Comparison of ENCODE assay signal across 14 cellular contexts in genomic region chr2:43165378-43166025, GRCh38.
DNase-seq lines count a peak whose midpoint lies in the region; ATAC-seq and TF ChIP-seq lines count a peak whose summit lies in the region.
"Had no signal": no experiment of that assay in that cellular context is flagged by ENCODE, and none has a peak within 500 bp of the region (broad histone marks: within the 10 kb centered on the region; RNA-seq: fewer than 3 reads in every experiment).

No MANE protein-coding gene starts in this region.

- no peaks in the 10 kb centered on the region for H3K36me3 Mint-ChIP-seq in CD4-positive, alpha-beta T cell (ENCODE audit: low read depth)
- no peaks in the 10 kb centered on the region for H3K36me3 Mint-ChIP-seq in nephron (ENCODE audit: low read depth)

- no peak for TF ChIP-seq CTCF in CD4-positive, alpha-beta T cell (IDR thresholded peaks at IDR 0.05)
- TF ChIP-seq CTCF in HFF-Myc (IDR thresholded peaks at IDR 0.05; ENCODE audit: low read depth, low read length, missing control alignments): peak; percentile 29
- peak; percentile 4 for TF ChIP-seq CTCF in cardiac fibroblast (IDR thresholded peaks at IDR 0.05; ENCODE audit: low read depth, low read length)
- no peak for TF ChIP-seq CTCF in nephron (IDR thresholded peaks at IDR 0.05; ENCODE audit: unreplicated experiment in 3 of 3)

- POLR2A ChIA-PET in CD4-positive, alpha-beta T cell (lab: Charles Lee): interaction anchor here (1.2 to 16.1 kb wide), 4 partner anchors 29 to 56 kb away, joined by 4 to 790 read pairs (median 38); partner anchors contain the start of gene ZFP36L2

- H3K27me3 ChIP-seq in CD4-positive, alpha-beta T cell (ENCODE audit: control insufficient read depth, insufficient read depth, low read length): no peaks in the 10 kb centered on the region
- H3K27me3 ChIP-seq: esophagus squamous epithelium had no signal

- DNase-seq in CD4-positive, alpha-beta T cell: no peak
- DNase-seq in HFF-Myc (ENCODE audit: extremely low read depth, low read depth) (no peak), cardiac fibroblast (ENCODE audit: low read depth in 2 of 2) (no peak), NCI-H2081 treated with DMSO at 0.1 percent for 48 hours (lab: John Stamatoyannopoulos, UW) (no peak), medulla oblongata (ENCODE audit: extremely low spot score) (no peak)
- no peak for DNase-seq in effector CD8-positive, alpha-beta T cell (lab: John Stamatoyannopoulos, UW)
- DNase-seq: activated effector memory CD4-positive, alpha-beta T cell treated with Interleukin-2 at 50 U/mL for 16 hours; esophagus squamous epithelium; NCI-H2107; retina; stimulated activated naive CD8-positive, alpha-beta T cell treated with anti-CD3 and anti-CD28 coated beads, Interleukin-15, amount 100 ng/mL, for 72 hours had no signal

- H3K9me3 ChIP-seq in CD4-positive, alpha-beta T cell (ENCODE audit: control insufficient read depth, low read length): no peaks in the 10 kb centered on the region
- H3K9me3 ChIP-seq: esophagus squamous epithelium had no signal

- CTCF ChIA-PET in CD4-positive, alpha-beta T cell (lab: Charles Lee): interaction anchor here (0.6 kb wide), 1 partner anchor 738 kb away, joined by 3 read pairs; no protein-coding TSS in a partner anchor

- H3K4me3 ChIP-seq in HFF-Myc (replicated peaks; ENCODE audit: low read depth, low read length): no peak overlapping the region
- no peak overlapping the region for H3K4me3 ChIP-seq in cardiac fibroblast (replicated peaks in 1 of 2; ENCODE audit: low read depth in 2 of 2, low read length in 2 of 2)
- H3K4me3 ChIP-seq: esophagus squamous epithelium had no signal

- peak overlapping the region; percentile 51 for H3K27ac Mint-ChIP-seq in CD4-positive, alpha-beta T cell
- H3K27ac Mint-ChIP-seq in nephron: peak overlapping the region; percentile 11 to 20 (median 16)
- H3K27ac Mint-ChIP-seq: stimulated activated naive CD8-positive, alpha-beta T cell treated with anti-CD3 and anti-CD28 coated beads, Interleukin-15, amount 100 ng/mL, for 72 hours had no signal

- no peaks in the 10 kb centered on the region for H3K27me3 Mint-ChIP-seq in CD4-positive, alpha-beta T cell
- no peaks in the 10 kb centered on the region for H3K27me3 Mint-ChIP-seq in nephron (ENCODE audit: low read depth)
- H3K27me3 Mint-ChIP-seq: central memory CD8-positive, alpha-beta T cell; stimulated activated naive CD8-positive, alpha-beta T cell treated with anti-CD3 and anti-CD28 coated beads, Interleukin-15, amount 100 ng/mL, for 72 hours had no signal

- intact Hi-C loops in CD4-positive, alpha-beta T cell (cut with DNase I, micrococcal nuclease): no loop called here

- peaks cover 80% of the 10 kb centered on the region for H3K4me1 Mint-ChIP-seq in CD4-positive, alpha-beta T cell (ENCODE audit: low read depth)
- H3K4me1 Mint-ChIP-seq in nephron: peaks cover 28% of the 10 kb centered on the region

- no peak overlapping the region for H3K27ac ChIP-seq in CD4-positive, alpha-beta T cell (ENCODE audit: low read depth, low read length)

- H3K4me3 Mint-ChIP-seq in CD4-positive, alpha-beta T cell: peak overlapping the region; percentile 2
- no peak overlapping the region for H3K4me3 Mint-ChIP-seq in nephron
- H3K4me3 Mint-ChIP-seq: central memory CD8-positive, alpha-beta T cell; stimulated activated naive CD8-positive, alpha-beta T cell treated with anti-CD3 and anti-CD28 coated beads, Interleukin-15, amount 100 ng/mL, for 72 hours had no signal

- ATAC-seq in CD4-positive, alpha-beta T cell (ENCODE audit: poor library complexity): no peak
- no peak for ATAC-seq in GM19397 (IDR thresholded peaks at IDR 0.05; ENCODE audit: unreplicated experiment)
- ATAC-seq: stimulated activated naive CD8-positive, alpha-beta T cell treated with anti-CD3 and anti-CD28 coated beads, Interleukin-15, amount 100 ng/mL, for 72 hours had no signal

- no peaks in the 10 kb centered on the region for H3K9me3 Mint-ChIP-seq in CD4-positive, alpha-beta T cell
- no peaks in the 10 kb centered on the region for H3K9me3 Mint-ChIP-seq in nephron
- H3K9me3 Mint-ChIP-seq: central memory CD8-positive, alpha-beta T cell; stimulated activated naive CD8-positive, alpha-beta T cell treated with anti-CD3 and anti-CD28 coated beads, Interleukin-15, amount 100 ng/mL, for 72 hours had no signal

Comparison
In these comparisons a context has a peak if more than half of its experiments do, and no peak if none do; other contexts are left out.
1. CTCF ChIP-seq: peak in HFF-Myc (single experiment) and cardiac fibroblast (single experiment); none in CD4-positive, alpha-beta T cell (single experiment) and nephron (0 of 3).